20 cellular contexts compared by ENCODE assay signal in genomic region chr1:41852091-41852490, GRCh38.
"Had no signal": no experiment of that assay in that cellular context is flagged by ENCODE, and none has a peak within 500 bp of the region (broad histone marks: within the 10 kb centered on the region; RNA-seq: fewer than 3 reads in every experiment).

No MANE protein-coding gene starts in this region.

- ATAC-seq: activated CD4-positive, CD25-positive, alpha-beta regulatory T cell treated with anti-CD3 and anti-CD28 coated beads, Interleukin-2, amount 50 U/mL, for 24 hours; activated CD8-positive, alpha-beta T cell treated with anti-CD3 and anti-CD28 coated beads for 36 hours; activated naive CD8-positive, alpha-beta T cell treated with anti-CD3 and anti-CD28 coated beads, Interleukin-2, amount 50 U/mL, for 24 hours; activated T-cell treated with anti-CD3 and anti-CD28 coated beads, Interleukin-2, amount 50 U/mL, for 4 hours; activated T-helper 17 cell treated with anti-CD3 and anti-CD28 coated beads, Interleukin-2, amount 50 U/mL, for 72 hours; T-helper 17 cell had no signal

- H3K4me3 ChIP-seq: left lung, lung, ovary, prostate gland, skin epidermis, stomach, thyroid gland had no signal

- DNase-seq: activated CD4-positive, alpha-beta T cell treated with anti-CD3 and anti-CD28 coated beads for 48 hours; activated CD8-positive, alpha-beta T cell treated with anti-CD3 and anti-CD28 coated beads for 36 hours; activated naive CD8-positive, alpha-beta T cell treated with anti-CD3 and anti-CD28 coated beads, Interleukin-2, amount 50 U/mL, for 24 hours; activated T-cell treated with anti-CD3 and anti-CD28 coated beads, Interleukin-2, amount 50 U/mL, for 4 hours; effector CD4-positive, alpha-beta T cell; ovary; retina; stimulated activated CD4-positive, alpha-beta T cell treated with anti-CD3 and anti-CD28 coated beads, Interleukin-1b, Interleukin-23, amount 100 ng/mL, for 48 hours; stimulated activated CD4-positive, alpha-beta T cell treated with anti-CD3 and anti-CD28 coated beads, Interleukin-4, amount 100 ng/mL, for 4 hours; stimulated activated CD8-positive, alpha-beta memory T cell treated with anti-CD3 and anti-CD28 coated beads, Interleukin-4, amount 100 ng/mL, for 48 hours; stomach; T-helper 17 cell; thyroid gland; WERI-Rb-1 had no signal

- H3K36me3 ChIP-seq: left lung, ovary, prostate gland, stomach, thyroid gland, WERI-Rb-1 had no signal

- H3K4me1 ChIP-seq: prostate gland had no signal

- H3K27me3 ChIP-seq: left lung, ovary, stomach, thyroid gland had no signal

- H3K27ac ChIP-seq: left lung, ovary, stomach, thyroid gland, WERI-Rb-1 had no signal

- H3K9me3 ChIP-seq: left lung, ovary, prostate gland, stomach, thyroid gland had no signal
